In the genomic region with DNA sequence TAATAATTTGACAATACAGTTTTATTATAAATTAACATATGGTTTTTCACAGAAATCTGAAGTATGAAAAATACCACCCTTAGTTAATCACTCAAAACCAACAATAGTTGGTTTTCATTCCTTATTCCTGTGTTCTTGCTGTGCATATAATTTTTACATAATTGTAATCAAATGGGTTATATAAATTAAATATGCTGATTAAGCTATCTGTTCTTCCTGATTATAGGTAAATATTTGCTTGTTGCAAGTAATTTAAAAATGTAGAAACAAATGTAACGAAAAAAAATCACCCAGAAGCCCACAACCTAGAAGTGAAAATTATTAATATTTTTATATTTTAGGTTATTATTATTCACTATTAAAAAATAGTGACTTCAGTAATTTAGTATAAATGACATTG, we compare ENCODE assay signal across 18 cellular contexts.
DNase-seq lines count a peak whose midpoint lies in the region; ATAC-seq, FAIRE-seq and TF ChIP-seq lines count a peak whose summit lies in the region.
"Had no signal": no experiment of that assay in that cellular context is flagged by ENCODE, and none has a peak within 500 bp of the region (broad histone marks: within the 10 kb centered on the region; RNA-seq: fewer than 3 reads in every experiment).

No MANE protein-coding gene starts in this region.

- TF ChIP-seq RAD21 in HepG2 (CRISPR knock-in tag; IDR thresholded peaks at IDR 0.05) (no peak), K562 (CRISPR knock-in tag; conservative IDR thresholded peaks at IDR 0.05 in 1 of 2, IDR thresholded peaks at IDR 0.05 in 1 of 2) (no peak)

- no peak for FAIRE-seq in HepG2 (lab: Jason Lieb, UNC)
- FAIRE-seq in K562 (lab: Jason Lieb, UNC): no peak
- peak; percentile 80 for FAIRE-seq in kidney (lab: Jason Lieb, UNC)
- no peak for FAIRE-seq in GM12892 (lab: Jason Lieb, UNC)
- FAIRE-seq: GM12891 had no signal

- H3K27me3 Mint-ChIP-seq in stimulated activated memory B cell treated with anti-CD40 and anti-IgM and Interleukin-4, amounts not matched to agents 10 μg/mL and 1 μg/mL and 100 μg/mL, for 72 hours: no peaks in the 10 kb centered on the region
- H3K27me3 Mint-ChIP-seq: CD4-positive, alpha-beta memory T cell had no signal

- TF ChIP-seq POLR2A in HepG2 (IDR thresholded peaks at IDR 0.05; ENCODE audit: insufficient read depth in 1 of 2, low read depth in 2 of 2, low read length in 2 of 2): no peak
- TF ChIP-seq POLR2A in right lobe of liver (IDR thresholded peaks at IDR 0.05): no peak
- no peak for TF ChIP-seq POLR2A in K562 (conservative IDR thresholded peaks at IDR 0.05)
- TF ChIP-seq POLR2A in GM12892 (IDR thresholded peaks at IDR 0.05; ENCODE audit: low read depth, low read length): no peak

- TF ChIP-seq EP300 in HepG2 (IDR thresholded peaks at IDR 0.05; ENCODE audit: low read depth in 2 of 2, low read length in 2 of 2) (no peak), HepG2 (CRISPR knock-in tag; IDR thresholded peaks at IDR 0.05; ENCODE audit: borderline replicate concordance) (no peak), K562 (IDR thresholded peaks at IDR 0.05; ENCODE audit: low read length) (no peak)

- no peak overlapping the region for H3K4me3 Mint-ChIP-seq in stimulated activated memory B cell treated with anti-CD40 and anti-IgM and Interleukin-4, amounts not matched to agents 10 μg/mL and 1 μg/mL and 100 μg/mL, for 72 hours
- H3K4me3 Mint-ChIP-seq: CD4-positive, alpha-beta memory T cell; GM23338; H9 had no signal

- H2AFZ ChIP-seq in HepG2 (ENCODE audit: low read length) (no peak overlapping the region), K562 (ENCODE audit: low read depth, low read length) (no peak overlapping the region)
- H2AFZ ChIP-seq: GM23338 had no signal

- POLR2A ChIA-PET in HepG2 (lab: Yijun Ruan, JAX) (no interaction called here), K562 (lab: Yijun Ruan, JAX) (no interaction called here)

- WGBS in HepG2 (ENCODE audit: low lambda C conversion rate): 0% methylated on average over 1 of the region's 1 CpG
- 25% methylated on average over 1 of the region's 1 CpG for WGBS in right lobe of liver (ENCODE audit: insufficient coverage, low coverage, low lambda C conversion rate, missing lambda C conversion rate)
- 5% methylated on average over 1 of the region's 1 CpG for WGBS in K562 (ENCODE audit: insufficient coverage, low coverage, missing lambda C conversion rate)

- no peaks in the 10 kb centered on the region for H3K9me3 Mint-ChIP-seq in stimulated activated memory B cell treated with anti-CD40 and anti-IgM and Interleukin-4, amounts not matched to agents 10 μg/mL and 1 μg/mL and 100 μg/mL, for 72 hours
- H3K9me3 Mint-ChIP-seq: GM23338, H9 had no signal

- H3K4me1 Mint-ChIP-seq in stimulated activated memory B cell treated with anti-CD40 and anti-IgM and Interleukin-4, amounts not matched to agents 10 μg/mL and 1 μg/mL and 100 μg/mL, for 72 hours: no peaks in the 10 kb centered on the region
- H3K4me1 Mint-ChIP-seq: CD4-positive, alpha-beta memory T cell; H9 had no signal

- H3K4me3 ChIP-seq in HepG2 (replicated peaks in 1 of 3; ENCODE audit: insufficient read depth in 1 of 3, low read depth in 2 of 3, low read length in 3 of 3): no peak overlapping the region
- H3K4me3 ChIP-seq in right lobe of liver: no peak overlapping the region
- no peak overlapping the region for H3K4me3 ChIP-seq in K562
- no peak overlapping the region for H3K4me3 ChIP-seq in kidney (ENCODE audit: low read length in 2 of 2)
- H3K4me3 ChIP-seq: GM23338 had no signal

- H4K20me1 ChIP-seq in HepG2 (ENCODE audit: insufficient read depth, low read length) (no peaks in the 10 kb centered on the region; the same call in 1 of the 2 replicates), K562 (replicated peaks; ENCODE audit: control insufficient read depth, insufficient read depth, low read length) (no peaks in the 10 kb centered on the region)

- no peak for ATAC-seq in HepG2
- no peak for ATAC-seq in right lobe of liver
- no peak for ATAC-seq in K562
- no peak for ATAC-seq in stimulated activated memory B cell treated with anti-CD40 and anti-IgM and Interleukin-4, amounts not matched to agents 10 μg/mL and 1 μg/mL and 100 μg/mL, for 72 hours
- ATAC-seq: GM23338, HCT116 had no signal

- no peaks in the 10 kb centered on the region for H3K79me2 ChIP-seq in HepG2 (ENCODE audit: insufficient read depth, low read length)
- no peaks in the 10 kb centered on the region for H3K79me2 ChIP-seq in K562 (ENCODE audit: control insufficient read depth, insufficient read depth, low read length)

- H3K9ac ChIP-seq in HepG2 (ENCODE audit: insufficient read depth, low read depth, low read length) (no peak overlapping the region), K562 (ENCODE audit: insufficient read depth in 1 of 2, low read depth in 2 of 2, low read length in 2 of 2) (no peak overlapping the region), kidney (ENCODE audit: low read length in 2 of 2) (no peak overlapping the region)

- no peaks in the 10 kb centered on the region for H3K36me3 Mint-ChIP-seq in stimulated activated memory B cell treated with anti-CD40 and anti-IgM and Interleukin-4, amounts not matched to agents 10 μg/mL and 1 μg/mL and 100 μg/mL, for 72 hours
- H3K36me3 Mint-ChIP-seq: CD4-positive, alpha-beta memory T cell had no signal

- in situ Hi-C loops in HepG2 (cut with HindIII; ENCODE audit: extremely low pct_ligation_motif_present, low pct_unique_long_range_greater_than_20kb) (no loop called here), K562 (cut with MboI) (no loop called here)

- no peaks in the 10 kb centered on the region for H3K36me3 ChIP-seq in HepG2 (replicated peaks in 1 of 2; ENCODE audit: control insufficient read depth in 1 of 2, insufficient read depth in 2 of 2, low read length in 2 of 2)
- H3K36me3 ChIP-seq in right lobe of liver: no peaks in the 10 kb centered on the region
- H3K36me3 ChIP-seq in K562 (ENCODE audit: control insufficient read depth, insufficient read depth, low read length): no peaks in the 10 kb centered on the region
- no peaks in the 10 kb centered on the region for H3K36me3 ChIP-seq in kidney (ENCODE audit: control insufficient read depth in 1 of 2, insufficient read depth in 2 of 2, low read length in 2 of 2)

- intact Hi-C loops in HepG2 (cut with micrococcal nuclease; ENCODE audit: unreplicated experiment) (no loop called here), right lobe of liver (cut with DNase I) (no loop called here), K562 (cut with micrococcal nuclease) (no loop called here), kidney (cut with DNase I) (no loop called here)

- H3K27ac ChIP-seq in HepG2 (ENCODE audit: extremely low read length, insufficient read depth, low read length) (no peak overlapping the region), right lobe of liver (no peak overlapping the region), K562 (ENCODE audit: extremely low read depth, low read depth, low read length) (no peak overlapping the region), kidney (ENCODE audit: low read depth in 2 of 2, low read length in 2 of 2) (no peak overlapping the region)
- H3K27ac ChIP-seq: 22Rv1 had no signal

- H3K9me3 ChIP-seq in HepG2 (ENCODE audit: low read length) (no peaks in the 10 kb centered on the region), right lobe of liver (no peaks in the 10 kb centered on the region), K562 (replicated peaks; ENCODE audit: control insufficient read depth, insufficient read depth, low read depth, low read length) (no peaks in the 10 kb centered on the region), kidney (ENCODE audit: control insufficient read depth in 1 of 2, low read length in 2 of 2) (no peaks in the 10 kb centered on the region)

- TF ChIP-seq CTCF in HepG2 (CRISPR knock-in tag; IDR thresholded peaks at IDR 0.05): no peak
- no peak for TF ChIP-seq CTCF in right lobe of liver (IDR thresholded peaks at IDR 0.05)
- TF ChIP-seq CTCF in K562 (IDR thresholded peaks at IDR 0.05 in 2 of 3, conservative IDR thresholded peaks at IDR 0.05 in 1 of 3; ENCODE audit: insufficient read depth in 2 of 3, low read depth in 1 of 3, low read length in 3 of 3): no peak
- TF ChIP-seq CTCF in kidney (IDR thresholded peaks at IDR 0.05; ENCODE audit: borderline replicate concordance, extremely low read depth, insufficient read depth): no peak

- H3K27me3 ChIP-seq in HepG2 (ENCODE audit: control insufficient read depth in 1 of 2, insufficient read depth in 2 of 2, low read length in 2 of 2) (no peaks in the 10 kb centered on the region), right lobe of liver (no peaks in the 10 kb centered on the region), K562 (ENCODE audit: control insufficient read depth in 2 of 2, insufficient read depth in 2 of 2, low read length in 2 of 2) (no peaks in the 10 kb centered on the region)

- H3K27ac Mint-ChIP-seq in stimulated activated memory B cell treated with anti-CD40 and anti-IgM and Interleukin-4, amounts not matched to agents 10 μg/mL and 1 μg/mL and 100 μg/mL, for 72 hours: no peak overlapping the region
- H3K27ac Mint-ChIP-seq: CD4-positive, alpha-beta memory T cell; GM23338; H9 had no signal

- H3K4me1 ChIP-seq in HepG2 (ENCODE audit: insufficient read depth, low read length) (no peaks in the 10 kb centered on the region), right lobe of liver (no peaks in the 10 kb centered on the region), K562 (replicated peaks in 1 of 2; ENCODE audit: control insufficient read depth in 2 of 2, insufficient read depth in 2 of 2, low read length in 2 of 2) (no peaks in the 10 kb centered on the region), kidney (ENCODE audit: control insufficient read depth in 1 of 2, insufficient read depth in 1 of 2, low read depth in 1 of 2, low read length in 2 of 2) (no peaks in the 10 kb centered on the region)

- BruUV-seq in HepG2 (replicated peaks; lab: Mats Ljungman, UMichigan): no TSS peak
- no TSS peak for BruUV-seq in K562 (replicated peaks; lab: Mats Ljungman, UMichigan)

- no peak overlapping the region for H3K4me2 ChIP-seq in HepG2 (ENCODE audit: low read depth, low read length)
- no peak overlapping the region for H3K4me2 ChIP-seq in K562 (ENCODE audit: insufficient read depth, low read length)
- H3K4me2 ChIP-seq: GM23338 had no signal

- CTCF ChIA-PET in HepG2 (lab: Yijun Ruan, JAX; ENCODE audit: low intra/inter-chr PET ratio, low total read pairs) (no interaction called here), K562 (lab: Yijun Ruan, JAX; ENCODE audit: low intra/inter-chr PET ratio) (no interaction called here)

- no peaks in the 10 kb centered on the region for H3K9me1 ChIP-seq in K562 (ENCODE audit: control insufficient read depth, insufficient read depth, low read length)

- DNase-seq in HepG2 (ENCODE audit: low spot score): no peak
- DNase-seq in right lobe of liver: no peak
- no peak for DNase-seq in K562 (ENCODE audit: extremely low read depth in 1 of 4, low spot score in 3 of 4)
- no peak for DNase-seq in kidney
- no peak for DNase-seq in GM12892 (ENCODE audit: insufficient read length)
- DNase-seq: C1 segment of cervical spinal cord; Calu3; CD4-positive, alpha-beta memory T cell; COR-L47; DMS53; DMS79 treated with DMSO at 0.1 percent for 48 hours; GF-D8; H9 had no signal

TF ChIP-seq in HepG2, 621 proteins besides CTCF, POLR2A, EP300 and RAD21 (continues in another document):
- TF ChIP-seq SIN3B (IDR thresholded peaks at IDR 0.05; ENCODE audit: low read length): no peak

TF ChIP-seq in K562, 482 proteins besides CTCF, POLR2A, EP300 and RAD21:
- TF ChIP-seq C11orf30 (IDR thresholded peaks at IDR 0.05; ENCODE audit: low read depth) (peak; percentile 45; the same call in 1 of the 2 replicates), XRCC3 (IDR thresholded peaks at IDR 0.05) (no peak), ZNF316 (IDR thresholded peaks at IDR 0.05) (peak; percentile 78)

Comparison
In these comparisons a context has a peak if more than half of its experiments do, and no peak if none do; other contexts are left out.
1. Of the 241 proteins assayed by ChIP-seq in both HepG2 and K562: peak only in HepG2: MAFF and MAFK; only in K562: none; in both: none; in neither: 239.